Comparison of ENCODE assay signal across 8 cellular contexts in the genomic region with DNA sequence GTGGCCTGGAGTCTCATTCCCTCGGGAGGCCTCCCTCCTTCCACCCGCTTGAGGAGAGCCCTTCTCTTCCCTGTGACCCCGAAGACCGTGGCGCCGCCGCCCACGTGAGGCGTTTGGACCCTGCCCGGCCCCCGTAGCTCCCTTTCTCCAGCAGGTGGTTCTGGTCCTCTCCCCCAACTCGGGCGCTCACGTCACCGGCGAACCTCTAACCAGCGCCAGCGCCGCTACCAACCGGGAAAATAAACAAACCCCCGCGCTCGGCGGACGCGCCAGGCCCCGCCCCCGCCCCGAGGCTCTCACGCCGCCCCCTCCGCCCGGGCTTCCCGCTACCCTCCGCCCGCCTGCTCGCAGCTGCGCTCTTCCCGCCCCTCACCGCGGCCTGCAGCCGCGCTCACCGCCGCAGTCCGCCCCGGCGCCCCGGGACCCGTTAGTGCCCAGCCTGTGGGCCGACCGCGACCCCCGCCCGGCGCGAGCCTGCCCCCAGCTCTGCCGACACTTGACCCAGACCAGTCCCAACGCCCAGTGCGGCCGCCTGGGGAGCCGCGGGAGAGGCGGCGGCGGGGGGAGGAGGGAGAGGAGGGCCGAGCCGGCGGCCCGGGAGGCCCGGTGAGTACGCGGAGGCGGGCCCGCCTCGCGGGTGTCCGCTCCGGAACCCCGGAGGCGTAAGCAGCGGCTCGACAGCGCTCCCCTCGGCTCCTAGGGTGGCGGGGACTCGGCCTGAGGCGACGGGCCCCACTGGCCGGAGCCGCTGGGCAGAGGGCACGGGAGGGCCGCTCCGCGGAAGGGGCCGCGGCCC.
DNase-seq lines count a peak whose midpoint lies in the region; ATAC-seq and TF ChIP-seq lines count a peak whose summit lies in the region.
"Not testable (repeated sequence)": the region's sequence is repeated elsewhere in the genome, so short reads cannot be mapped to it uniquely, and the experiment has no call there.

No MANE protein-coding gene starts in this region.

- H3K4me3 ChIP-seq in NT2/D1 (ENCODE audit: insufficient read length, low read depth) (peak overlapping the region; percentile 67), mucosa of descending colon (peak overlapping the region; percentile 57)

- not testable (repeated sequence) for H3K9me3 ChIP-seq in NT2/D1 (ENCODE audit: insufficient read depth, low read length); mucosa of descending colon

- peak; percentile 19 for TF ChIP-seq POLR2A in erythroblast (IDR thresholded peaks at IDR 0.05; ENCODE audit: low read length)

- intact Hi-C loops in mucosa of descending colon (cut with DNase I, micrococcal nuclease) = not testable (repeated sequence)

- not testable (repeated sequence) for H3K27me3 ChIP-seq in NT2/D1 (ENCODE audit: insufficient read depth, insufficient read length)

- ATAC-seq in GM21381 (IDR thresholded peaks at IDR 0.05; ENCODE audit: unreplicated experiment) (peak; percentile 69), mucosa of descending colon (peak; percentile 89)

- peak overlapping the region; percentile 76 for H3K9ac ChIP-seq in NT2/D1 (ENCODE audit: insufficient read length, low read depth)

- DNase-seq in Caki2 (ENCODE audit: low read depth) (peak; percentile 66), HT-29 (ENCODE audit: low spot score) (peak; percentile 52), NT2/D1 (ENCODE audit: low read depth, low spot score) (peak; percentile 46), activated T-cell treated with anti-CD3 and anti-CD28 coated beads for 24 hours (ENCODE audit: low read depth) (peak; percentile 62), erythroblast (lab: John Stamatoyannopoulos, UW) (peak; percentile 86 to 90), mucosa of descending colon (peak; percentile 82 to 89 (median 86))
- peak; percentile 45 to 62 for DNase-seq in stimulated activated CD8-positive, alpha-beta memory T cell treated with anti-CD3 and anti-CD28 coated beads, Interleukin-2, amount 100 ng/mL, for 1 hour (ENCODE audit: low read depth in 2 of 2)

- in situ Hi-C loops in Caki2 (cut with HindIII; ENCODE audit: low pct_unique_long_range_greater_than_20kb, low sequenced_read_pairs) = not testable (repeated sequence)

- H3K4me1 ChIP-seq in NT2/D1 (ENCODE audit: insufficient read depth, insufficient read length) = not testable (repeated sequence)
- H3K4me1 ChIP-seq in mucosa of descending colon (ENCODE audit: low read depth) = peaks cover 10% of the 10 kb centered on the region

- H3K36me3 ChIP-seq in NT2/D1 (ENCODE audit: insufficient read depth, insufficient read length, low read length); mucosa of descending colon (ENCODE audit: low read depth): not testable (repeated sequence)

- not testable (repeated sequence) for TF ChIP-seq CTCF in mucosa of descending colon (IDR thresholded peaks at IDR 0.05)

Comparison
In these comparisons a context has a peak if more than half of its experiments do, and no peak if none do; other contexts are left out.
1. Peak in every context shown above with its lines: DNase-seq, ATAC-seq and H3K4me3 ChIP-seq.